ENCODE assay signal across 13 cellular contexts in the genomic region with DNA sequence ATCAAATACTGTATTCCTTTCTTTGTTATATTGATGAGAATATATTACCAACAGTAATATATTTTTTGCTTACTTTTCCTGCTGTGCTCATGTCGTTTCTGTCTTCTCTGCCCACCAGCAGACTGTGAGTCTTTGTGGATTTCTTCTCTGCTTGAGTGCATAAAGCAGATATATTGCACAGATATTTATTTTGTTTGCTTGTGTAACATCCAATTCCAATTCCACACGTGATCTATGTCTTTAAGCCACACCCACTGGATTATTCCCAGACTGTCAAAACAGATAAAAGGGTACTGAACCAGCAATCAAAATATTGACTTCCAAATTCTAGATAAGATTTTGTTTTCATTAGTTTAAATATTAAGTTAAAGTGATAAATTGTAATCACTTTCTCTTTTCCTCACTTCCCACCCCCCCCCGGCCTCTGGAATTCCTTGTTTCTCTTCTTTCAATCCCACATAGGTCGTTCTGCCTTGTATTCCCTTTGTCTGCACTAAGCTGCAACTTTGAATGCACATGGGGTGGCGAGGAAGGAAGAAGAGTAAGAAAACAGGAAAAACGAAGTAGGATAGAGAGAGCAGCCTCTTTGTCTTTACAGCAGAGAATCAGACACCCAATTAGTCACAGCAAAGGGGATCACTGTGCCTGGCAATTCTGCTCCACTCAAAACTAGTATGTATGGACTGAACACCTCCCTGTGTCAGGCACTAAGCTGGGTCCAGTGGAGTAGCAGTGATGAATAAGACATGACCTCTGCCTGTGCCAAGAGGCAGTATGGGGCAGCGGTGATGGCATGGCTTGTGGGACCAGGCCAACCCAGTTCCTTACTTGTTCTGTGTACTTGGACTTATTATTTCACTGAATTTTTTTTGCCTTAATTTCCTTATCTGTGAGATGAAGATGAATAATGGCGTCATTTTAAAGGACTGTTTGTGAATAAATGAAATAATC. TPM values are rescaled to one million over a fixed set of nuclear protein-coding genes. Genes with fewer than 3 reads are reported as not detected.
DNase-seq lines count a peak whose midpoint lies in the region; ATAC-seq and TF ChIP-seq lines count a peak whose summit lies in the region.
"Had no signal": no experiment of that assay in that cellular context is flagged by ENCODE, and none has a peak within 500 bp of the region (broad histone marks: within the 10 kb centered on the region; RNA-seq: fewer than 3 reads in every experiment).

Gene ADH1B (minus strand): TSS at position 161 of the 951 bp plus-strand sequence. CDS start 70 bp downstream, at position 91.

- TF ChIP-seq POLR2A in tibial nerve (IDR thresholded peaks at IDR 0.05) = peak in 1 of 2 donors; percentile 45

- peak in 1 of 2 donors; percentile 86 for TF ChIP-seq EP300 in tibial nerve (IDR thresholded peaks at IDR 0.05)

- H3K36me3 Mint-ChIP-seq in nephron (ENCODE audit: low read depth) = no peaks in the 10 kb centered on the region
- H3K36me3 Mint-ChIP-seq: natural killer cell treated with Interleukin-12 subunit alpha and Interleukin-12 subunit beta and Interleukin-15 and Interleukin-18, amount 100 ng/mL, for 72 hours had no signal

- no peaks in the 10 kb centered on the region for H3K27me3 ChIP-seq in tibial nerve

- H3K27ac ChIP-seq in tibial nerve = peak within 1 kb of the TSS; percentile 65 to 83 (median 74)
- H3K27ac ChIP-seq: C4-2B had no signal

- DNase-seq in choroid plexus epithelial cell (ENCODE audit: low read depth) = peak; percentile 11
- no peak for DNase-seq in left ventricle myocardium superior
- peak in 1 of 2 donors; percentile 65 for DNase-seq in tibial nerve (ENCODE audit: low spot score in 2 of 2)
- DNase-seq in H4 (ENCODE audit: low spot score) = no peak
- DNase-seq: MM.1S, NCI-H2227 treated with DMSO at 0.1 percent for 48 hours had no signal

- H3K9me3 ChIP-seq in tibial nerve = peaks cover 0 to 3% (median 0%) of the 10 kb centered on the region in 4 donors
- H3K9me3 ChIP-seq: HAP-1 had no signal

- WGBS in tibial nerve, 2 donors = 35 to 41% methylated on average over 8 of the region's 8 CpGs

- peak within 1 kb of the TSS; percentile 39 to 78 (median 66) for H3K4me3 Mint-ChIP-seq in nephron
- H3K4me3 Mint-ChIP-seq: natural killer cell treated with Interleukin-12 subunit alpha and Interleukin-12 subunit beta and Interleukin-15 and Interleukin-18, amount 100 ng/mL, for 72 hours had no signal

- H3K36me3 ChIP-seq in tibial nerve = peaks cover 0 to 6% (median 0%) of the 10 kb centered on the region in 3 donors
- H3K36me3 ChIP-seq: HAP-1 had no signal

- ATAC-seq in left ventricle myocardium superior = peak; percentile 15
- ATAC-seq in GM21515 (IDR thresholded peaks at IDR 0.05; ENCODE audit: unreplicated experiment) = no peak
- no peak for ATAC-seq in HG02938 (IDR thresholded peaks at IDR 0.05; ENCODE audit: unreplicated experiment)
- no peak for ATAC-seq in GM18511 (IDR thresholded peaks at IDR 0.05; ENCODE audit: unreplicated experiment)
- ATAC-seq: natural killer cell treated with Interleukin-12 subunit alpha and Interleukin-12 subunit beta and Interleukin-15 and Interleukin-18, amount 100 ng/mL, for 72 hours had no signal

- H3K27ac Mint-ChIP-seq in nephron = peak within 1 kb of the TSS; percentile 59 to 91 (median 71)
- H3K27ac Mint-ChIP-seq: natural killer cell treated with Interleukin-12 subunit alpha and Interleukin-12 subunit beta and Interleukin-15 and Interleukin-18, amount 100 ng/mL, for 72 hours had no signal

- peaks cover 22% of the 10 kb centered on the region for H3K4me1 Mint-ChIP-seq in nephron

- intact Hi-C loops in left ventricle myocardium superior (cut with micrococcal nuclease) = no loop called here

- TF ChIP-seq CTCF in choroid plexus epithelial cell (conservative IDR thresholded peaks at IDR 0.05; ENCODE audit: low read depth, low read length) (no peak), nephron (IDR thresholded peaks at IDR 0.05; ENCODE audit: unreplicated experiment in 3 of 3) (no peak), tibial nerve (IDR thresholded peaks at IDR 0.05) (no peak)

- H3K27me3 Mint-ChIP-seq in nephron (ENCODE audit: low read depth) = no peaks in the 10 kb centered on the region

- H3K4me1 ChIP-seq in tibial nerve = peaks cover 0 to 34% (median 9%) of the 10 kb centered on the region in 4 donors
- H3K4me1 ChIP-seq: HAP-1 had no signal

- H3K4me3 ChIP-seq in choroid plexus epithelial cell (ENCODE audit: low read depth, low read length) = no peak within 1 kb of the TSS
- peak within 1 kb of the TSS; percentile 27 to 54 (median 38) for H3K4me3 ChIP-seq in tibial nerve
- H3K4me3 ChIP-seq: HAP-1 had no signal

- H3K9me3 Mint-ChIP-seq in nephron = peaks cover 8% of the 10 kb centered on the region

RNA-seq across cellular contexts. Expression of gene ADH1B, which starts in this region (rescaled TPM):
- 110 TPM for total RNA-seq in left ventricle myocardium superior
- 1,000 to 10,000 TPM; 1,271 to 1,760 (median 1,505) TPM for total RNA-seq in tibial nerve
- not detected in 2 replicates for total RNA-seq in H4 (2014; rRNA removed; shearing (Covaris generic))
- total RNA-seq: natural killer cell treated with Interleukin-12 subunit alpha and Interleukin-12 subunit beta and Interleukin-15 and Interleukin-18, amount 100 ng/mL, for 72 hours had no signal

Comparison
In these comparisons a context has a peak if more than half of its experiments do, and no peak if none do; other contexts are left out.
1. RNA of gene ADH1B (total RNA-seq): 1,271 to 1,760 TPM in tibial nerve and 110 TPM in left ventricle myocardium superior (single experiment); not detected in H4; every median in the first group is over 100 times any median in the second.
2. RNA of gene ADH1B (total RNA-seq): 1,271 to 1,760 TPM in tibial nerve; 110 TPM in left ventricle myocardium superior (single experiment); every median in the first group is over 10 times any median in the second.